17 cellular contexts compared by ENCODE assay signal in the genomic region with DNA sequence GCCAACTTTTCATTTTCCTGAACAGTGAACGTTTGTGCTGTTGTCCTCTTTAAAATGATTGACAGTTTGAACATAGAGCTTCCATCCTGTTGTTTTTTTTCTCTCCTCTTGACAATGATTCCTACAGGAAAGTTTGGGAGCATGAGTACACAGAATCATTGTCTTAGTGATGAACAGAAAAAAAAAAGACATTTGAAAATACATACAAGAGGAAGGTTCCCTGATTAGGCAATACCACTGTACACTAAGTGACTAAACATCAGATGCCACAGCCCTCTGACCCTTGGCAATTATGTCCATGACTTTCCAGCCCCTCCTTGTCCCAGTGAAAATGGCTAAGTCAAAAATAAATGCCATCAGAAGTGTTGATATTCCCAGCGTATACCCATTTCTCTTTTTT.
DNase-seq lines count a peak whose midpoint lies in the region; ATAC-seq and TF ChIP-seq lines count a peak whose summit lies in the region.
"Had no signal": no experiment of that assay in that cellular context is flagged by ENCODE, and none has a peak within 500 bp of the region (broad histone marks: within the 10 kb centered on the region; RNA-seq: fewer than 3 reads in every experiment).

No MANE protein-coding gene starts in this region.

- no peak overlapping the region for H2AFZ ChIP-seq in neural progenitor cell (replicated peaks)

- no peaks in the 10 kb centered on the region for H4K20me1 ChIP-seq in neural progenitor cell (ENCODE audit: low read depth)

- H3K9me3 ChIP-seq in neural progenitor cell (ENCODE audit: low read depth): no peaks in the 10 kb centered on the region
- H3K9me3 ChIP-seq: body of pancreas, colonic mucosa, SK-N-SH, testis had no signal

- H3K9me3 Mint-ChIP-seq in Calu3 (ENCODE audit: low read depth, unreplicated experiment): no peaks in the 10 kb centered on the region
- H3K9me3 Mint-ChIP-seq in neural progenitor cell: no peaks in the 10 kb centered on the region
- H3K9me3 Mint-ChIP-seq: activated naive CD8-positive, alpha-beta T cell treated with anti-CD3 and anti-CD28 coated beads, Interleukin-2, amount 10 ng/mL, durations not matched to agents 7 days and 5 days had no signal

- no peaks in the 10 kb centered on the region for H3F3A ChIP-seq in neural progenitor cell (ENCODE audit: low read depth)

- no peaks in the 10 kb centered on the region for H3K27me3 Mint-ChIP-seq in Calu3 (ENCODE audit: unreplicated experiment)
- H3K27me3 Mint-ChIP-seq in neural progenitor cell (ENCODE audit: insufficient read depth, low read depth): no peaks in the 10 kb centered on the region
- H3K27me3 Mint-ChIP-seq: activated naive CD8-positive, alpha-beta T cell treated with anti-CD3 and anti-CD28 coated beads, Interleukin-2, amount 10 ng/mL, durations not matched to agents 7 days and 5 days had no signal

- TF ChIP-seq CTCF in Calu3 (IDR thresholded peaks at IDR 0.05; ENCODE audit: unreplicated experiment) (no peak), neural progenitor cell (IDR thresholded peaks at IDR 0.05) (no peak)

- no peak overlapping the region for H3K4me3 ChIP-seq in neural progenitor cell
- H3K4me3 ChIP-seq in H7 (ENCODE audit: insufficient read depth, low read depth, low read length): no peak overlapping the region
- H3K4me3 ChIP-seq: body of pancreas, colonic mucosa, testis had no signal

- CTCF ChIA-PET in Calu3 (lab: Charles Lee): interaction anchor here (0.7 to 1.0 kb wide), 2 partner anchors 56 to 906 kb away, joined by 3 read pairs; no protein-coding TSS in a partner anchor

- no peaks in the 10 kb centered on the region for H3K36me3 ChIP-seq in neural progenitor cell
- H3K36me3 ChIP-seq in H7 (replicated peaks; ENCODE audit: control insufficient read depth, insufficient read depth, low read length): no peaks in the 10 kb centered on the region; the same call in none of the 2 replicates

- H3K4me2 ChIP-seq in neural progenitor cell: no peak overlapping the region
- H3K4me2 ChIP-seq: SK-N-SH had no signal

- no peak for ATAC-seq in GM21786 (IDR thresholded peaks at IDR 0.05; ENCODE audit: unreplicated experiment)
- ATAC-seq: body of pancreas, PC-3 had no signal

- H3K27ac ChIP-seq in neural progenitor cell: no peak overlapping the region
- H3K27ac ChIP-seq: body of pancreas, colonic mucosa, testis had no signal

- H3K4me1 Mint-ChIP-seq in Calu3 (ENCODE audit: low read depth, unreplicated experiment): peaks cover 10% of the 10 kb centered on the region
- H3K4me1 Mint-ChIP-seq in neural progenitor cell: no peaks in the 10 kb centered on the region

- H3K4me3 Mint-ChIP-seq in Calu3 (ENCODE audit: low read depth, unreplicated experiment) (no peak overlapping the region), neural progenitor cell (no peak overlapping the region)
- H3K4me3 Mint-ChIP-seq: activated naive CD8-positive, alpha-beta T cell treated with anti-CD3 and anti-CD28 coated beads, Interleukin-2, amount 10 ng/mL, durations not matched to agents 7 days and 5 days had no signal

- H3K36me3 Mint-ChIP-seq in Calu3 (ENCODE audit: insufficient read depth, unreplicated experiment) (peaks cover 63% of the 10 kb centered on the region), neural progenitor cell (no peaks in the 10 kb centered on the region)

- H3K4me1 ChIP-seq in neural progenitor cell: no peaks in the 10 kb centered on the region
- H3K4me1 ChIP-seq: body of pancreas, colonic mucosa had no signal

- no TSS peak for BruUV-seq in Calu3 (replicated peaks; lab: Mats Ljungman, UMichigan)

- intact Hi-C loops in Calu3 (cut with micrococcal nuclease; ENCODE audit: unreplicated experiment): loop anchor here (2.0 kb wide), 1 partner anchor 111 kb away; no protein-coding TSS in a partner anchor

- DNase-seq in Calu3: no peak
- DNase-seq in MV-4-11 (lab: John Stamatoyannopoulos, UW): peak; percentile 43
- peak; percentile 6 to 17 for DNase-seq in dermis microvascular lymphatic vessel endothelial cell (ENCODE audit: low read depth in 2 of 2)
- no peak for DNase-seq in neural progenitor cell (ENCODE audit: low spot score)
- DNase-seq in effector CD4-positive, alpha-beta T cell: no peak
- no peak for DNase-seq in islet precursor cell
- no peak for DNase-seq in H7
- DNase-seq: activated CD4-positive, CD25-positive, alpha-beta regulatory T cell treated with anti-CD3 and anti-CD28 coated beads, Interleukin-2, amount 50 U/mL, for 72 hours; activated CD8-positive, alpha-beta memory T cell treated with anti-CD3 and anti-CD28 coated beads for 24 hours; activated naive CD8-positive, alpha-beta T cell treated with anti-CD3 and anti-CD28 coated beads, Interleukin-2, amount 10 ng/mL, durations not matched to agents 7 days and 5 days; body of pancreas; colonic mucosa; PC-3; SK-N-SH; T-helper 9 cell; testis had no signal

- H3K27me3 ChIP-seq in neural progenitor cell (no peaks in the 10 kb centered on the region), H7 (ENCODE audit: control insufficient read depth, insufficient read depth, low read length) (no peaks in the 10 kb centered on the region)
- H3K27me3 ChIP-seq: body of pancreas, colonic mucosa, testis had no signal

- H3K79me2 ChIP-seq in neural progenitor cell (ENCODE audit: low read depth): no peaks in the 10 kb centered on the region

- H3K27ac Mint-ChIP-seq in Calu3 (ENCODE audit: unreplicated experiment): peak overlapping the region; percentile 29
- H3K27ac Mint-ChIP-seq in neural progenitor cell: peak overlapping the region; percentile 43
- H3K27ac Mint-ChIP-seq: activated naive CD8-positive, alpha-beta T cell treated with anti-CD3 and anti-CD28 coated beads, Interleukin-2, amount 10 ng/mL, durations not matched to agents 7 days and 5 days had no signal

- H3K9ac ChIP-seq in neural progenitor cell: no peak overlapping the region
- H3K9ac ChIP-seq: SK-N-SH had no signal

Comparison
In these comparisons a context has a peak if more than half of its experiments do, and no peak if none do; other contexts are left out.
1. DNase-seq: peak in MV-4-11 (single experiment) and dermis microvascular lymphatic vessel endothelial cell (2 of 2); none in Calu3 (single experiment), neural progenitor cell (single experiment), effector CD4-positive, alpha-beta T cell (single experiment), islet precursor cell (single experiment) and H7 (single experiment).